ENCODE assay signal across 2 cellular contexts in the genomic region with DNA sequence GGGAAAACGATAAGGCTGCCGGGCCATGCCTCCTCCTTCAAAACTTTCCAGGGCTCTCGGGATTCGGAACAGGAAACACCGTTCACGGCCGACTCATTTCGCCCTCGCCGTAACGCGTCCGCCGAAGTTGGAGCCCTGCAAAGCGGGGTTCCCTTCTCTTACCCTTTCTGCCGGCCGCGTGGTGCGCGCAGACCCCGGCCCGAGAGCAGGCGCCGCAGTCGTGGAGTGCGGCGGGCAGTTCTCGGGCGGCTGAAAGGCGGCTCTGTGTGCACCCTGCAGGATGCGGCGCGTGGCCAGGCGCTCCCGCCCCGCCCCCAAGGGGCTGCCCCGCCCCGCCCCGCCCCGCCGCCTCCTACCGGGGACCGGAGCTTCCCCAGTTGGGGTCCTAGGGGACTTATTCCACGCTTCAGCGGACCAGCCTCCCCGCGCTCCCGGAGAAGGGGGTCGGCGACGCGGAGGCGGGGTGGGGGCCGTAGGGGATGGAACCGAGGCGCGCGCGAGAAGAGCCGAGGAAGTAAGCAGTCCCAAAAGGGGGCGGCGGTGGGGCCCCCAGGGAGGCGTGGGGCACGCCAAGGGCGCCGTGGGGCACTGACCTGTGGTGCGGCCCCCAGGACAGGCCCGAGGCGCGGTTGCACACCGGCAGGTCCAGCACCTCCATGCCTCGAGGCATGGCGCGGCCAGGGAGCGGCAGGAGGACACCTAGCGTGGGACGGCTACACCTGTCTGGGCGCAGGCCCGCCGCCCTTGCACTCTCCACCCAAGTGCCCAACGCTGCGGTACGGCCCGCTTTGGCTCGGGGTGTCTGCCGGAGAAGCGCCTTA.
TF ChIP-seq lines count a peak whose summit lies in the region.

A gene (minus strand): TSS at position 268 of the 821 bp plus-strand sequence. CDS start 241 bp downstream, at position 27.

TF ChIP-seq in IMR-90, 13 proteins besides CTCF, POLR2A, EP300 and RAD21:
- TF ChIP-seq RFX5 (IDR thresholded peaks at IDR 0.05; ENCODE audit: low read depth, low read length) (no peak), MXI1 (IDR thresholded peaks at IDR 0.05; ENCODE audit: borderline replicate concordance, low read depth, low read length) (no peak), MAZ (IDR thresholded peaks at IDR 0.05; ENCODE audit: borderline replicate concordance, low read depth, low read length) (no peak), RCOR1 (IDR thresholded peaks at IDR 0.05; ENCODE audit: insufficient replicate concordance, low read length) (no peak), SMC3 (IDR thresholded peaks at IDR 0.05; ENCODE audit: low read depth, low read length) (no peak), CEBPB (IDR thresholded peaks at IDR 0.05; ENCODE audit: low read depth, low read length) (no peak), MAFK (IDR thresholded peaks at IDR 0.05; ENCODE audit: low read depth, low read length) (no peak), BHLHE40 (IDR thresholded peaks at IDR 0.05; ENCODE audit: low read depth, low read length) (no peak), FOS (IDR thresholded peaks at IDR 0.05; ENCODE audit: low read depth, low read length) (no peak), NFE2L2 (IDR thresholded peaks at IDR 0.05; ENCODE audit: low read depth, low read length) (no peak), CHD1 (IDR thresholded peaks at IDR 0.05; ENCODE audit: low read depth, low read length) (no peak)
- TF ChIP-seq, protein P1, sequence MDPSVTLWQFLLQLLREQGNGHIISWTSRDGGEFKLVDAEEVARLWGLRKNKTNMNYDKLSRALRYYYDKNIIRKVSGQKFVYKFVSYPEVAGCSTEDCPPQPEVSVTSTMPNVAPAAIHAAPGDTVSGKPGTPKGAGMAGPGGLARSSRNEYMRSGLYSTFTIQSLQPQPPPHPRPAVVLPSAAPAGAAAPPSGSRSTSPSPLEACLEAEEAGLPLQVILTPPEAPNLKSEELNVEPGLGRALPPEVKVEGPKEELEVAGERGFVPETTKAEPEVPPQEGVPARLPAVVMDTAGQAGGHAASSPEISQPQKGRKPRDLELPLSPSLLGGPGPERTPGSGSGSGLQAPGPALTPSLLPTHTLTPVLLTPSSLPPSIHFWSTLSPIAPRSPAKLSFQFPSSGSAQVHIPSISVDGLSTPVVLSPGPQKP (IDR thresholded peaks at IDR 0.05; ENCODE audit: borderline replicate concordance, low read depth, low read length): no peak
- TF ChIP-seq, protein P2, sequence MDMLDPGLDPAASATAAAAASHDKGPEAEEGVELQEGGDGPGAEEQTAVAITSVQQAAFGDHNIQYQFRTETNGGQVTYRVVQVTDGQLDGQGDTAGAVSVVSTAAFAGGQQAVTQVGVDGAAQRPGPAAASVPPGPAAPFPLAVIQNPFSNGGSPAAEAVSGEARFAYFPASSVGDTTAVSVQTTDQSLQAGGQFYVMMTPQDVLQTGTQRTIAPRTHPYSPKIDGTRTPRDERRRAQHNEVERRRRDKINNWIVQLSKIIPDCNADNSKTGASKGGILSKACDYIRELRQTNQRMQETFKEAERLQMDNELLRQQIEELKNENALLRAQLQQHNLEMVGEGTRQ (IDR thresholded peaks at IDR 0.05; ENCODE audit: low read depth, low read length): no peak

TF ChIP-seq in HepG2, 621 proteins besides CTCF, POLR2A, EP300 and RAD21:
- TF ChIP-seq HNRNPL (IDR thresholded peaks at IDR 0.05; ENCODE audit: low read depth, low read length): no peak
- no peak for TF ChIP-seq ZSCAN31 (CRISPR knock-in tag; IDR thresholded peaks at IDR 0.05; ENCODE audit: low read depth)
- no peak for TF ChIP-seq ZNF383 (CRISPR knock-in tag; IDR thresholded peaks at IDR 0.05; ENCODE audit: borderline replicate concordance)
- no peak for TF ChIP-seq MED13 (CRISPR knock-in tag; IDR thresholded peaks at IDR 0.05)
- TF ChIP-seq, protein P3, sequence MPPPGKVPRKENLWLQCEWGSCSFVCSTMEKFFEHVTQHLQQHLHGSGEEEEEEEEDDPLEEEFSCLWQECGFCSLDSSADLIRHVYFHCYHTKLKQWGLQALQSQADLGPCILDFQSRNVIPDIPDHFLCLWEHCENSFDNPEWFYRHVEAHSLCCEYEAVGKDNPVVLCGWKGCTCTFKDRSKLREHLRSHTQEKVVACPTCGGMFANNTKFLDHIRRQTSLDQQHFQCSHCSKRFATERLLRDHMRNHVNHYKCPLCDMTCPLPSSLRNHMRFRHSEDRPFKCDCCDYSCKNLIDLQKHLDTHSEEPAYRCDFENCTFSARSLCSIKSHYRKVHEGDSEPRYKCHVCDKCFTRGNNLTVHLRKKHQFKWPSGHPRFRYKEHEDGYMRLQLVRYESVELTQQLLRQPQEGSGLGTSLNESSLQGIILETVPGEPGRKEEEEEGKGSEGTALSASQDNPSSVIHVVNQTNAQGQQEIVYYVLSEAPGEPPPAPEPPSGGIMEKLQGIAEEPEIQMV (CRISPR knock-in tag; IDR thresholded peaks at IDR 0.05; ENCODE audit: low read depth): no peak
- no peak for TF ChIP-seq ZNF709 (CRISPR knock-in tag; IDR thresholded peaks at IDR 0.05)
- no peak for TF ChIP-seq ZNF678 (CRISPR knock-in tag; IDR thresholded peaks at IDR 0.05)
- TF ChIP-seq, protein P4, sequence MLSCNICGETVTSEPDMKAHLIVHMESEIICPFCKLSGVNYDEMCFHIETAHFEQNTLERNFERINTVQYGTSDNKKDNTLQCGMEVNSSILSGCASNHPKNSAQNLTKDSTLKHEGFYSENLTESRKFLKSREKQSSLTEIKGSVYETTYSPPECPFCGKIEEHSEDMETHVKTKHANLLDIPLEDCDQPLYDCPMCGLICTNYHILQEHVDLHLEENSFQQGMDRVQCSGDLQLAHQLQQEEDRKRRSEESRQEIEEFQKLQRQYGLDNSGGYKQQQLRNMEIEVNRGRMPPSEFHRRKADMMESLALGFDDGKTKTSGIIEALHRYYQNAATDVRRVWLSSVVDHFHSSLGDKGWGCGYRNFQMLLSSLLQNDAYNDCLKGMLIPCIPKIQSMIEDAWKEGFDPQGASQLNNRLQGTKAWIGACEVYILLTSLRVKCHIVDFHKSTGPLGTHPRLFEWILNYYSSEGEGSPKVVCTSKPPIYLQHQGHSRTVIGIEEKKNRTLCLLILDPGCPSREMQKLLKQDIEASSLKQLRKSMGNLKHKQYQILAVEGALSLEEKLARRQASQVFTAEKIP (CRISPR knock-in tag; IDR thresholded peaks at IDR 0.05; ENCODE audit: borderline replicate concordance): no peak
- TF ChIP-seq, protein P5, sequence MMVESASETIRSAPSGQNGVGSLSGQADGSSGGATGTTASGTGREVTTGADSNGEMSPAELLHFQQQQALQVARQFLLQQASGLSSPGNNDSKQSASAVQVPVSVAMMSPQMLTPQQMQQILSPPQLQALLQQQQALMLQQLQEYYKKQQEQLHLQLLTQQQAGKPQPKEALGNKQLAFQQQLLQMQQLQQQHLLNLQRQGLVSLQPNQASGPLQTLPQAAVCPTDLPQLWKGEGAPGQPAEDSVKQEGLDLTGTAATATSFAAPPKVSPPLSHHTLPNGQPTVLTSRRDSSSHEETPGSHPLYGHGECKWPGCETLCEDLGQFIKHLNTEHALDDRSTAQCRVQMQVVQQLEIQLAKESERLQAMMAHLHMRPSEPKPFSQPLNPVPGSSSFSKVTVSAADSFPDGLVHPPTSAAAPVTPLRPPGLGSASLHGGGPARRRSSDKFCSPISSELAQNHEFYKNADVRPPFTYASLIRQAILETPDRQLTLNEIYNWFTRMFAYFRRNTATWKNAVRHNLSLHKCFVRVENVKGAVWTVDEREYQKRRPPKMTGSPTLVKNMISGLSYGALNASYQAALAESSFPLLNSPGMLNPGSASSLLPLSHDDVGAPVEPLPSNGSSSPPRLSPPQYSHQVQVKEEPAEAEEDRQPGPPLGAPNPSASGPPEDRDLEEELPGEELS (CRISPR knock-in tag; IDR thresholded peaks at IDR 0.05): no peak
- no peak for TF ChIP-seq CHD4 (IDR thresholded peaks at IDR 0.05; ENCODE audit: borderline replicate concordance, low read length)
TF ChIP-seq in HepG2: peak in this region for 0.
